ENCODE assay signal across 1 cellular context in genomic region chr3:10224794-10225660, GRCh38.
TF ChIP-seq lines count a peak whose summit lies in the region.

No MANE protein-coding gene starts in this region.

TF ChIP-seq in IMR-90, 13 proteins besides CTCF, POLR2A, EP300 and RAD21:
- TF ChIP-seq ELK1 (IDR thresholded peaks at IDR 0.05; ENCODE audit: borderline replicate concordance, low read depth, low read length) (no peak), SMC3 (IDR thresholded peaks at IDR 0.05; ENCODE audit: low read depth, low read length) (peak; percentile 94), BHLHE40 (IDR thresholded peaks at IDR 0.05; ENCODE audit: low read depth, low read length) (peak; percentile 13; the same call in 1 of the 2 replicates)
